1 cellular context compared by ENCODE assay signal in the genomic region with DNA sequence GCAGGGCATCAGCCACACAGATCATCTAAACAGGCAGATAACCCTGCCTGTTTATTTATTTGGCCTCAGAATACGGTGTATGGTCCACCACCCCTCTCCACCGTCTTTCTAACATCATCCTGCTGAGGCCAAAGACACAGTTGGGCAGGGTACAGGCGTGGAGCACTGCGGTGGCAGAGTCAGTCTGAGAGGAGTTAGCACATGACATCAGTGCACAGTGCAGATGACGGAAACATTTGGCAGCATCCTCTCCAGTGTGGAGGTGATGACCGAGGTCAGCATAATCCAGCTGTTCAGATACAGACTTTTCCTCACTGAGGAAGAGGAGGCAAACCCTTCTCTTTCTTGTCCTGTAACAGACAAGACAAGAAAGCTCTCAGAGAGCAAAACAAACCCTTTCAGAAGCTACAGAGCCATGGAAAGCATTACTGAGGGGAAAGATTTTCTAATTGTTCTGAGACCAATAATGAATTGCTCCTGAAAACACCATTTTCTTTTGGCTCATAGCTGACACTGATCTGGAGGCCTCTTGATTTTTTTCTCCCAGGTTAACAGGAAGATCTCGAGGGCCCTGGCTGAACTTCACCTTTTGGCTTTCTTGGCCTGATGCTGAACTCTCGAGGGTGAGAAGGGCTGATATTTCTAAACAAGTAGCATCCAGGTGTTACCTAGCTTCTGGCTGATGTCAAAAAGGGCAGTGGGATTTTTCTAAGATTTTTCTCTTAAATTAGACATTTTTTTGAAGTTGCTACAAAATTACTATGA.
TF ChIP-seq lines count a peak whose summit lies in the region.

No MANE protein-coding gene starts in this region.

TF ChIP-seq in SK-N-SH, 30 proteins besides CTCF, POLR2A, EP300 and RAD21 (continued from another document):
- no peak for TF ChIP-seq TAF1 (IDR thresholded peaks at IDR 0.05; ENCODE audit: borderline replicate concordance, low read depth, low read length)
- TF ChIP-seq RFX5 (IDR thresholded peaks at IDR 0.05; ENCODE audit: low read length): no peak
